Comparison of ENCODE assay signal across 1 cellular context in genomic region chr10:98252451-98252850, GRCh38.
TF ChIP-seq lines count a peak whose summit lies in the region.

No MANE protein-coding gene starts in this region.

TF ChIP-seq in GM12878, 131 proteins besides CTCF, POLR2A, EP300 and RAD21:
- no peak for TF ChIP-seq KAT2A (conservative IDR thresholded peaks at IDR 0.05; ENCODE audit: control insufficient read depth, low read depth, low read length)
- TF ChIP-seq JUNB (IDR thresholded peaks at IDR 0.05): no peak
- TF ChIP-seq TAF1 (IDR thresholded peaks at IDR 0.05; ENCODE audit: borderline replicate concordance, low read depth, low read length): no peak
- TF ChIP-seq SUPT20H (IDR thresholded peaks at IDR 0.05; ENCODE audit: borderline replicate concordance, control insufficient read depth, low read depth, low read length): no peak
- no peak for TF ChIP-seq MYC (IDR thresholded peaks at IDR 0.05; ENCODE audit: insufficient read depth, insufficient read length, insufficient replicate concordance, low read length, severe bottlenecking)
- no peak for TF ChIP-seq MTA2 (IDR thresholded peaks at IDR 0.05; ENCODE audit: low read depth)
- no peak for TF ChIP-seq NFXL1 (IDR thresholded peaks at IDR 0.05; ENCODE audit: borderline replicate concordance)
- TF ChIP-seq ZBTB4 (CRISPR knock-in tag; IDR thresholded peaks at IDR 0.05): no peak
- TF ChIP-seq, protein P1, sequence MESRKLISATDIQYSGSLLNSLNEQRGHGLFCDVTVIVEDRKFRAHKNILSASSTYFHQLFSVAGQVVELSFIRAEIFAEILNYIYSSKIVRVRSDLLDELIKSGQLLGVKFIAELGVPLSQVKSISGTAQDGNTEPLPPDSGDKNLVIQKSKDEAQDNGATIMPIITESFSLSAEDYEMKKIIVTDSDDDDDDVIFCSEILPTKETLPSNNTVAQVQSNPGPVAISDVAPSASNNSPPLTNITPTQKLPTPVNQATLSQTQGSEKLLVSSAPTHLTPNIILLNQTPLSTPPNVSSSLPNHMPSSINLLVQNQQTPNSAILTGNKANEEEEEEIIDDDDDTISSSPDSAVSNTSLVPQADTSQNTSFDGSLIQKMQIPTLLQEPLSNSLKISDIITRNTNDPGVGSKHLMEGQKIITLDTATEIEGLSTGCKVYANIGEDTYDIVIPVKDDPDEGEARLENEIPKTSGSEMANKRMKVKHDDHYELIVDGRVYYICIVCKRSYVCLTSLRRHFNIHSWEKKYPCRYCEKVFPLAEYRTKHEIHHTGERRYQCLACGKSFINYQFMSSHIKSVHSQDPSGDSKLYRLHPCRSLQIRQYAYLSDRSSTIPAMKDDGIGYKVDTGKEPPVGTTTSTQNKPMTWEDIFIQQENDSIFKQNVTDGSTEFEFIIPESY (IDR thresholded peaks at IDR 0.05): no peak
- TF ChIP-seq ZNF207 (IDR thresholded peaks at IDR 0.05; ENCODE audit: borderline replicate concordance): no peak
- TF ChIP-seq HCFC1 (IDR thresholded peaks at IDR 0.05; ENCODE audit: low read length): no peak
- no peak for TF ChIP-seq HDGF (IDR thresholded peaks at IDR 0.05)
- TF ChIP-seq SUZ12 (IDR thresholded peaks at IDR 0.05; ENCODE audit: unreplicated experiment): no peak
- no peak for TF ChIP-seq ZNF384 (IDR thresholded peaks at IDR 0.05; ENCODE audit: borderline replicate concordance, low read depth, low read length)
